In genomic region chr2:16371751-16372150, GRCh38 we compare ENCODE assay signal across 7 cellular contexts.
"Had no signal": no experiment of that assay in that cellular context is flagged by ENCODE, and none has a peak within 500 bp of the region (broad histone marks: within the 10 kb centered on the region; RNA-seq: fewer than 3 reads in every experiment).

No MANE protein-coding gene starts in this region.

- H3K4me2 ChIP-seq: KMS-11 had no signal

- H3K27ac ChIP-seq: HL-60, KMS-11 had no signal

- DNase-seq: IMR-90, KBM-7, KG1 had no signal

- H3K9ac ChIP-seq: KMS-11 had no signal

- H3K4me3 ChIP-seq: K562 had no signal

- ATAC-seq: HepG2, K562 had no signal
